In genomic region chr9:126833020-126833419, GRCh38 we compare ENCODE assay signal across 1 cellular context.
A peak's percentile ranks its signal among the peaks of the same experiment; 100 is the strongest.
TF ChIP-seq lines count a peak whose summit lies in the region.

No MANE protein-coding gene starts in this region.

TF ChIP-seq in HepG2, 621 proteins besides CTCF, POLR2A, EP300 and RAD21:
- no peak for TF ChIP-seq NRL (CRISPR knock-in tag; IDR thresholded peaks at IDR 0.05; ENCODE audit: borderline replicate concordance)
- TF ChIP-seq ZNF687 (CRISPR knock-in tag; IDR thresholded peaks at IDR 0.05), result peak; percentile 17; the same call in 1 of the 2 replicates
